ENCODE assay signal across 1 cellular context in the genomic region with DNA sequence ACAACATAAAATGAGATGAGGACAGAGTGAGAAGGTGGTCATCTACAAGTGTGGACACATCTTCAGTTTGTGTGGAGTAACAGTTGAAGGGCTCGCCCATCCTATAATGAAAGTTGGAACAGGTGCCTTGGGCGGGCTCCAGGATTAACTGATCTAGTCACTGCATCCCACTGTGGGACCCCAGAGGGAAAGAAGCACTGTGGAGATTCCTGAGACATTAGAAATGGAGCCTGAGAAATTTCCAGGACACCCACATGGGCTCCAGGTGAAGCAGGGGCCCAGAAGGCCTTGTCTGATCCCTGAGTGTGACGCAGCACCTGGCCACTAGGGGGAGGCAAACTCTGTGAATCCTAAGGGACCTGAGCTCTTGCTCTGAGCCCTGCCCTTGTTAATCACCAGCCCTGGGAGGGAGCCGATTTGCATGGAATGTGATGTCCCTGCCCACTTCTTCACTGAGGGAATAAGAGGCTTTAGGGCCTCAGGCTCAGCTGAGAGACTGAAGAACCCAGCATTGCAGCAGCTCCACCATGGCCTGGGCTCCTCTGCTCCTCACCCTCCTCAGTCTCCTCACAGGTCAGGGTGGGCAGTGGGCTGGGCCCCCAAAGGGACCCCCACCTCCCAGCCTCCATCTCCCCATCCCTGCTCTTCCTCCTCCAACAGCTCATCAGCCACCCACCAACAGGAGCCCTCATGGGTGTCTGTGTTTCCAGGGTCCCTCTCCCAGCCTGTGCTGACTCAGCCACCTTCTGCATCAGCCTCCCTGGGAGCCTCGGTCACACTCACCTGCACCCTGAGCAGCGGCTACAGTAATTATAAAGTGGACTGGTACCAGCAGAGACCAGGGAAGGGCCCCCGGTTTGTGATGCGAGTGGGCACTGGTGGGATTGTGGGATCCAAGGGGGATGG.
TF ChIP-seq lines count a peak whose summit lies in the region.

No MANE protein-coding gene starts in this region.

TF ChIP-seq in K562, 482 proteins besides CTCF, POLR2A, EP300 and RAD21 (continued from another document):
- TF ChIP-seq, protein P1, sequence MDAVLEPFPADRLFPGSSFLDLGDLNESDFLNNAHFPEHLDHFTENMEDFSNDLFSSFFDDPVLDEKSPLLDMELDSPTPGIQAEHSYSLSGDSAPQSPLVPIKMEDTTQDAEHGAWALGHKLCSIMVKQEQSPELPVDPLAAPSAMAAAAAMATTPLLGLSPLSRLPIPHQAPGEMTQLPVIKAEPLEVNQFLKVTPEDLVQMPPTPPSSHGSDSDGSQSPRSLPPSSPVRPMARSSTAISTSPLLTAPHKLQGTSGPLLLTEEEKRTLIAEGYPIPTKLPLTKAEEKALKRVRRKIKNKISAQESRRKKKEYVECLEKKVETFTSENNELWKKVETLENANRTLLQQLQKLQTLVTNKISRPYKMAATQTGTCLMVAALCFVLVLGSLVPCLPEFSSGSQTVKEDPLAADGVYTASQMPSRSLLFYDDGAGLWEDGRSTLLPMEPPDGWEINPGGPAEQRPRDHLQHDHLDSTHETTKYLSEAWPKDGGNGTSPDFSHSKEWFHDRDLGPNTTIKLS (IDR thresholded peaks at IDR 0.05; ENCODE audit: borderline replicate concordance, low read depth): peak; percentile 52; the same call in 1 of the 2 replicates
- no peak for TF ChIP-seq GABPB2 (CRISPR knock-in tag; conservative IDR thresholded peaks at IDR 0.05)
